2 cellular contexts compared by ENCODE assay signal in genomic region chr2:126976721-126977328, GRCh38.
TF ChIP-seq lines count a peak whose summit lies in the region.

No MANE protein-coding gene starts in this region.

TF ChIP-seq in SK-N-SH, 30 proteins besides CTCF, POLR2A, EP300 and RAD21 (continues in another document):
- TF ChIP-seq ZBTB33 (IDR thresholded peaks at IDR 0.05; ENCODE audit: borderline replicate concordance, low read depth) (no peak), MAX (IDR thresholded peaks at IDR 0.05; ENCODE audit: low read depth) (no peak), ELF1 (IDR thresholded peaks at IDR 0.05) (no peak), EZH2phosphoT487 (IDR thresholded peaks at IDR 0.05; ENCODE audit: borderline replicate concordance, low read depth) (no peak), FOXM1 (IDR thresholded peaks at IDR 0.05; ENCODE audit: low read depth) (no peak), USF2 (IDR thresholded peaks at IDR 0.05; ENCODE audit: borderline replicate concordance, low read depth, low read length) (no peak), PBX3 (IDR thresholded peaks at IDR 0.05) (no peak), MXI1 (IDR thresholded peaks at IDR 0.05; ENCODE audit: low read depth, low read length) (no peak), TCF12 (IDR thresholded peaks at IDR 0.05) (no peak), REST (IDR thresholded peaks at IDR 0.05; ENCODE audit: low read depth, low read length) (no peak), NFIC (IDR thresholded peaks at IDR 0.05; ENCODE audit: borderline replicate concordance) (no peak), SIN3A (IDR thresholded peaks at IDR 0.05; ENCODE audit: borderline replicate concordance, low read depth, low read length) (no peak), YY1 (IDR thresholded peaks at IDR 0.05; ENCODE audit: low read depth) (no peak), NRF1 (IDR thresholded peaks at IDR 0.05; ENCODE audit: low read depth, low read length) (no peak), CHD2 (IDR thresholded peaks at IDR 0.05; ENCODE audit: low read length, partially characterized antibody) (peak; percentile 24), USF1 (IDR thresholded peaks at IDR 0.05; ENCODE audit: borderline replicate concordance, low read depth) (no peak), RFX5 (IDR thresholded peaks at IDR 0.05; ENCODE audit: low read length) (no peak), IRF3 (IDR thresholded peaks at IDR 0.05; ENCODE audit: low read depth, low read length) (no peak), FOSL2 (IDR thresholded peaks at IDR 0.05; ENCODE audit: borderline replicate concordance, low read depth) (no peak), GATA2 (CRISPR knock-in tag; IDR thresholded peaks at IDR 0.05) (peak; percentile 90), GABPA (IDR thresholded peaks at IDR 0.05; ENCODE audit: low read depth) (no peak)

TF ChIP-seq in SK-N-SH treated with all-trans-retinoic acid at 6 μM for 48 hours, 23 proteins besides CTCF, POLR2A, EP300 and RAD21 (continued from another document):
- TF ChIP-seq POU6F1 (CRISPR knock-in tag; IDR thresholded peaks at IDR 0.05; ENCODE audit: borderline replicate concordance, low read depth) (no peak), ARNTL (CRISPR knock-in tag; IDR thresholded peaks at IDR 0.05; ENCODE audit: borderline replicate concordance, low read depth) (no peak), ISL1 (CRISPR knock-in tag; IDR thresholded peaks at IDR 0.05) (no peak), OSR1 (CRISPR knock-in tag; IDR thresholded peaks at IDR 0.05) (no peak), ZNF70 (CRISPR knock-in tag; IDR thresholded peaks at IDR 0.05) (no peak), TCF4 (CRISPR knock-in tag; IDR thresholded peaks at IDR 0.05; ENCODE audit: borderline replicate concordance) (no peak), ZNF8 (CRISPR knock-in tag; IDR thresholded peaks at IDR 0.05) (no peak), PATZ1 (CRISPR knock-in tag; IDR thresholded peaks at IDR 0.05; ENCODE audit: borderline replicate concordance) (no peak), BACH2 (CRISPR knock-in tag; IDR thresholded peaks at IDR 0.05; ENCODE audit: borderline replicate concordance) (no peak)
TF ChIP-seq in SK-N-SH treated with all-trans-retinoic acid at 6 μM for 48 hours: peak in this region for 0.
